In the genomic region with DNA sequence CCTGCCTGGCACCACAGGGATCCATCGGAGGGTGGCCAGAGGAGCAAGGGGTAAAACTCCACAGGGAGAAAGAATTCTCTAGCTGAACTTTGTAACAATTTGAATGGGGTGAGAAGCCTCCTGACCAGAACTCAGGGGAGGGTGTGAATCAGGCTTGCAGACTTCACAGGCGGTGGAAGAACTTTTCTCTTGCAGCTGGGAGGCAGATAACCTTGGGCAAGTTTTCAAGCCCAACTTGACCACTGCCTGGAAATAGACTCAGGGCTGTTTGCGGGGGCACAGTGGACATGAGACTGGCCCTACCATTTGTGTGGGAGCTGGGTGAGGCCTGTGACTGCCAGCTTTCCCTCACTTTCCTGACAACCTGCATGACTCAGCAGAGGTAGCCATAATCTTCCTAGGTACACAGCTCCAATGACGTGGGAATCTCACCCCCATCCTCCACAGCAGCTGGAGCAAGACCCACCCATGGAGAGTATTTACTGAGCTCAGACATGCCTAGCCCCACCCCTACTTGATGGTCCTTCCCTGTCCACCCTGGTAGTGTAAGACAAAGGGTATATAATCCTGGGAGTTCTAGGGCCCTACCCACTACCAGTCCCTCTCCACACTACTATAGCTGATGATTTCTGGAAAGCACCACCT, we compare ENCODE assay signal across 1 cellular context.
TF ChIP-seq lines count a peak whose summit lies in the region.

No MANE protein-coding gene starts in this region.

TF ChIP-seq in HCT116, 20 proteins besides CTCF, POLR2A, EP300 and RAD21 (continued from another document):
- TF ChIP-seq, protein P1, sequence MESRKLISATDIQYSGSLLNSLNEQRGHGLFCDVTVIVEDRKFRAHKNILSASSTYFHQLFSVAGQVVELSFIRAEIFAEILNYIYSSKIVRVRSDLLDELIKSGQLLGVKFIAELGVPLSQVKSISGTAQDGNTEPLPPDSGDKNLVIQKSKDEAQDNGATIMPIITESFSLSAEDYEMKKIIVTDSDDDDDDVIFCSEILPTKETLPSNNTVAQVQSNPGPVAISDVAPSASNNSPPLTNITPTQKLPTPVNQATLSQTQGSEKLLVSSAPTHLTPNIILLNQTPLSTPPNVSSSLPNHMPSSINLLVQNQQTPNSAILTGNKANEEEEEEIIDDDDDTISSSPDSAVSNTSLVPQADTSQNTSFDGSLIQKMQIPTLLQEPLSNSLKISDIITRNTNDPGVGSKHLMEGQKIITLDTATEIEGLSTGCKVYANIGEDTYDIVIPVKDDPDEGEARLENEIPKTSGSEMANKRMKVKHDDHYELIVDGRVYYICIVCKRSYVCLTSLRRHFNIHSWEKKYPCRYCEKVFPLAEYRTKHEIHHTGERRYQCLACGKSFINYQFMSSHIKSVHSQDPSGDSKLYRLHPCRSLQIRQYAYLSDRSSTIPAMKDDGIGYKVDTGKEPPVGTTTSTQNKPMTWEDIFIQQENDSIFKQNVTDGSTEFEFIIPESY (IDR thresholded peaks at IDR 0.05; ENCODE audit: extremely low read depth, insufficient replicate concordance, low read length) = no peak
- TF ChIP-seq ZNF274 (IDR thresholded peaks at IDR 0.05; ENCODE audit: low read depth, low read length) = no peak
- TF ChIP-seq CBX3 (IDR thresholded peaks at IDR 0.05; ENCODE audit: low read depth) = no peak
